ENCODE assay signal across 1 cellular context in the genomic region with DNA sequence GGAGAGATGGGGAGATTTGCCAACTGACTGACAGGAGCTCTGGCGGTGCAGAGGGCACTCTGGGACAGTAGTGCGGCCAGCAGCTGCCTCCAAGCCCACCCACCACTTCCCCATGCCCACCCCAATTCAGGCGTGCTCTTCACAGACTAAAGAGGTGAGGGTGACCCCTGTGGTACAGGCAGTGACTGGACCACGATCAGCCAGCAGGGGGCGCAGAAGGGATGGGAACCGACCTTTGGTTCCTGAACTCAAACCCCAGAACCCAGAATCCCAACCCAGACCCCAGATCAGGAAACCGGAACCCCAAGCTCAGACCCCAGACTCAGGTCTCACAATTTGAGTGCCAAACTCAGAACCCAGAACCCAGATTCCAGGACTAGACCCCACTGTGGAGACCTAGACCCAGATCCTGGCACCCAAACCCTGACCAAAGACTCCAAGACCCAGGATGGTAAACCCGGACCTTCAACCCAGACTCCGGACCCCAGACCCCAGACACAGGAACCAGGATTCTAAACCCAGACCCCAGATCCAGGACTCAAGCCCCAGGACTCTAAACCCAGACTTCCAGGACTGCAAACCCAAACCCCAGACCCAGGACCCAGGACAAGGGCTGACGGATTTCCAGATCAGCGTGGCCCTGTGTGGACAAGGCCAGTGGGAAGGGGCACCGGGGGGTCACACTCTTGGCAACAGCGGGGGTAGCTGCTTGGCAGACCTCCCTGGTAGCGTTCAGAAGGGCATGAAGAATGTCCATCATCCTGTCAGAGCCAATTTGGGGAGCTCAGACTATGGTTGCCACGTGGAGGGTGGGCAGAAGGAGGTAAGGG.
TF ChIP-seq lines count a peak whose summit lies in the region.

No MANE protein-coding gene starts in this region.

TF ChIP-seq in H1, 55 proteins besides CTCF, POLR2A, EP300 and RAD21 (continued from another document):
- TF ChIP-seq EGR1 (IDR thresholded peaks at IDR 0.05; ENCODE audit: borderline replicate concordance, low read depth, low read length) (no peak), CTBP2 (IDR thresholded peaks at IDR 0.05; ENCODE audit: borderline replicate concordance, insufficient read depth, insufficient read length, low read length) (no peak)
